14 cellular contexts compared by ENCODE assay signal in genomic region chr1:186574951-186575747, GRCh38.
A peak's percentile ranks its signal among the peaks of the same experiment; 100 is the strongest.
DNase-seq lines count a peak whose midpoint lies in the region; ATAC-seq and TF ChIP-seq lines count a peak whose summit lies in the region.
"Had no signal": no experiment of that assay in that cellular context is flagged by ENCODE, and none has a peak within 500 bp of the region (broad histone marks: within the 10 kb centered on the region; RNA-seq: fewer than 3 reads in every experiment).

No MANE protein-coding gene starts in this region.

- no peaks in the 10 kb centered on the region for H3K9me2 ChIP-seq in MM.1S (replicated peaks; ENCODE audit: insufficient read depth, low read length)

- H2AFZ ChIP-seq in MM.1S (ENCODE audit: low read length): no peak overlapping the region

- no peak for ATAC-seq in HG03439 (IDR thresholded peaks at IDR 0.05; ENCODE audit: unreplicated experiment)
- no peak for ATAC-seq in HG03432 (IDR thresholded peaks at IDR 0.05; ENCODE audit: unreplicated experiment)
- ATAC-seq: activated CD4-positive, CD25-positive, alpha-beta regulatory T cell treated with anti-CD3 and anti-CD28 coated beads, Interleukin-2, amount 50 U/mL, for 24 hours had no signal

- no peaks in the 10 kb centered on the region for H3F3A ChIP-seq in MM.1S (ENCODE audit: insufficient read depth, low read length)

- DNase-seq in AG09319 (ENCODE audit: extremely low read depth, low read depth) (peak; percentile 19), HL-60 (ENCODE audit: low read depth in 1 of 2, low spot score in 1 of 2) (no peak), adipocyte (ENCODE audit: low read depth) (peak; percentile 37), glomerular endothelial cell (ENCODE audit: extremely low read depth, low read depth, low spot score) (peak; percentile 25), MM.1S (no peak), NAMALWA (ENCODE audit: low spot score) (no peak)
- DNase-seq: activated CD8-positive, alpha-beta memory T cell treated with anti-CD3 and anti-CD28 coated beads, Interleukin-2, amount 50 U/mL, for 48 hours; DND-41; stimulated activated CD8-positive, alpha-beta memory T cell treated with anti-CD3 and anti-CD28 coated beads, Interleukin-4, amount 100 ng/mL, for 48 hours had no signal

- H3K4me3 ChIP-seq in HL-60 (replicated peaks; ENCODE audit: insufficient read depth, low read length): no peak overlapping the region
- no peak overlapping the region for H3K4me3 ChIP-seq in adipocyte (ENCODE audit: low read length)
- no peak overlapping the region for H3K4me3 ChIP-seq in MM.1S (ENCODE audit: low read length)
- H3K4me3 ChIP-seq: BLaER1, esophagus muscularis mucosa had no signal

- H3K27me3 ChIP-seq in HL-60 (ENCODE audit: insufficient read depth, poor library complexity, severe bottlenecking) (no peaks in the 10 kb centered on the region), adipocyte (replicated peaks; ENCODE audit: control insufficient read depth, insufficient read depth, low read length) (no peaks in the 10 kb centered on the region), MM.1S (replicated peaks; ENCODE audit: insufficient read depth, low read length) (no peaks in the 10 kb centered on the region)
- H3K27me3 ChIP-seq: BLaER1, esophagus muscularis mucosa had no signal

- H3K4me1 ChIP-seq in adipocyte (ENCODE audit: control insufficient read depth, insufficient read depth, low read length) (peaks cover 10% of the 10 kb centered on the region), MM.1S (ENCODE audit: low read length) (0 out of 2 replicates have a peak, but pooled peaks cover 11% of the 10 kb centered on the region)
- H3K4me1 ChIP-seq: BLaER1, esophagus muscularis mucosa had no signal

- H4K20me1 ChIP-seq in MM.1S (ENCODE audit: insufficient read depth, low read length): no peaks in the 10 kb centered on the region
- H4K20me1 ChIP-seq: BLaER1 had no signal

- TF ChIP-seq CTCF in AG09319 (IDR thresholded peaks at IDR 0.05; ENCODE audit: low read depth, low read length): no peak
- TF ChIP-seq CTCF in HL-60 (IDR thresholded peaks at IDR 0.05; ENCODE audit: insufficient read depth, low read length): no peak
- TF ChIP-seq CTCF in MM.1S (IDR thresholded peaks at IDR 0.05; ENCODE audit: low read length): no peak

- H3K9ac ChIP-seq in adipocyte (ENCODE audit: low read length): no peak overlapping the region
- no peak overlapping the region for H3K9ac ChIP-seq in MM.1S (ENCODE audit: low read length)
- H3K9ac ChIP-seq: BLaER1 had no signal

- no peaks in the 10 kb centered on the region for H3K79me2 ChIP-seq in MM.1S (ENCODE audit: low read length)

- no peaks in the 10 kb centered on the region for H3K9me3 ChIP-seq in adipocyte (ENCODE audit: control insufficient read depth, low read length)
- H3K9me3 ChIP-seq in MM.1S (replicated peaks; ENCODE audit: insufficient read depth, low read length): no peaks in the 10 kb centered on the region
- H3K9me3 ChIP-seq: BLaER1, esophagus muscularis mucosa had no signal

- H3K36me3 ChIP-seq in adipocyte (ENCODE audit: control insufficient read depth, insufficient read depth, low read length, severe bottlenecking): no peaks in the 10 kb centered on the region
- no peaks in the 10 kb centered on the region for H3K36me3 ChIP-seq in MM.1S (replicated peaks; ENCODE audit: insufficient read depth, low read length)
- H3K36me3 ChIP-seq: BLaER1, esophagus muscularis mucosa had no signal

- H3K4me2 ChIP-seq in MM.1S (ENCODE audit: low read depth, low read length): no peak overlapping the region
- H3K4me2 ChIP-seq: BLaER1 had no signal

- peak overlapping the region; percentile 13; the same call in 1 of the 2 replicates for H3K27ac ChIP-seq in HL-60 (replicated peaks)
- no peak overlapping the region for H3K27ac ChIP-seq in MM.1S (ENCODE audit: low read length)
- H3K27ac ChIP-seq: BLaER1, esophagus muscularis mucosa had no signal

Comparison
In these comparisons a context has a peak if more than half of its experiments do, and no peak if none do; other contexts are left out.
1. DNase-seq: peak in AG09319 (single experiment), adipocyte (single experiment) and glomerular endothelial cell (single experiment); none in HL-60 (0 of 2), MM.1S (single experiment) and NAMALWA (single experiment).